In the genomic region with DNA sequence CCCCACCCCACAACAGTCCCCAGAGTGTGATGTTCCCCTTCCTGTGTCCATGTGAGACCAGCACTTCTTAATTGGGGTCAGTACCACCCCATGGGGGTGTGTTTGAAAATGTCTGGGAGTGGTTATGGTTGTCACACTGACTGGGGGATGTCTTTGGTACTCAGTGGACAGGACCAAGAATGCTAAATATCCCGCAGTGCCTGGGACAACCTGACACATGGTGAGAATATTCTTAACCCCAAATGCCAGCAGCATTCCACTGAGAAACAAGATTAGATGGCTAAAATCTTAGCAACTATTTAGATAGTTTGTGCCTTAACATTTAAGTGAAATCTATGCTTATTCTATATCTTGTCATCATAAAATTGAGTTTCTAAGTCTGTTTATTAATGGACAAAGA, we compare ENCODE assay signal across 21 cellular contexts.
"Had no signal": no experiment of that assay in that cellular context is flagged by ENCODE, and none has a peak within 500 bp of the region (broad histone marks: within the 10 kb centered on the region; RNA-seq: fewer than 3 reads in every experiment).

No MANE protein-coding gene starts in this region.

- H3K9me3 Mint-ChIP-seq: immature natural killer cell; naive thymus-derived CD8-positive, alpha-beta T cell; type B pancreatic cell had no signal

- DNase-seq: effector memory CD4-positive, alpha-beta T cell; glutamatergic neuron; immature natural killer cell; kidney; left colon; left ventricle myocardium superior; mesenchymal stem cell; naive thymus-derived CD8-positive, alpha-beta T cell; posterior cingulate gyrus; sigmoid colon; small intestine; stimulated activated CD4-positive, alpha-beta T cell treated with anti-CD3 and anti-CD28 coated beads, Interleukin-12 subunit alpha, Interleukin-12 subunit beta, amount 100 ng/mL, for 4 hours; stimulated activated naive CD4-positive, alpha-beta T cell treated with Interleukin-2 at 50 U/mL for 16 hours; uterus had no signal

- H3K36me3 ChIP-seq: esophagus muscularis mucosa, gastroesophageal sphincter, neutrophil, right atrium auricular region, sigmoid colon, uterus had no signal

- H3K27me3 ChIP-seq: esophagus muscularis mucosa, gastroesophageal sphincter, neutrophil, right atrium auricular region, sigmoid colon, uterus had no signal

- H3K36me3 Mint-ChIP-seq: immature natural killer cell; naive thymus-derived CD8-positive, alpha-beta T cell; type B pancreatic cell had no signal

- H3K4me1 Mint-ChIP-seq: immature natural killer cell had no signal

- H3K27ac ChIP-seq: epithelial cell of prostate, esophagus muscularis mucosa, gastroesophageal sphincter, neutrophil, right atrium auricular region, uterus had no signal

- H3K4me1 ChIP-seq: right atrium auricular region had no signal

- ATAC-seq: gastroesophageal sphincter; left colon; left ventricle myocardium superior; naive thymus-derived CD8-positive, alpha-beta T cell had no signal

- H3K4me3 ChIP-seq: esophagus muscularis mucosa, gastroesophageal sphincter, lung, right atrium auricular region, sigmoid colon, uterus had no signal

- H3K4me3 Mint-ChIP-seq: immature natural killer cell; naive thymus-derived CD8-positive, alpha-beta T cell; type B pancreatic cell had no signal

- H3K9me3 ChIP-seq: esophagus muscularis mucosa, gastroesophageal sphincter, neutrophil, right atrium auricular region, sigmoid colon, uterus had no signal

- H3K27ac Mint-ChIP-seq: immature natural killer cell, type B pancreatic cell had no signal
